8 cellular contexts compared by ENCODE assay signal in genomic region chr2:106269591-106270291, GRCh38.
A peak's percentile ranks its signal among the peaks of the same experiment; 100 is the strongest.
DNase-seq lines count a peak whose midpoint lies in the region; ATAC-seq, FAIRE-seq and TF ChIP-seq lines count a peak whose summit lies in the region.

No MANE protein-coding gene starts in this region.

- no peak for TF ChIP-seq CTCF in activated CD8-positive, alpha-beta T cell treated with anti-CD3 and anti-CD28 coated beads for 36 hours (IDR thresholded peaks at IDR 0.05)
- TF ChIP-seq CTCF in foreskin keratinocyte (conservative IDR thresholded peaks at IDR 0.05) (no peak), D721Med (IDR thresholded peaks at IDR 0.05; ENCODE audit: insufficient read depth, missing control alignments) (no peak)

- H3K36me3 Mint-ChIP-seq in activated CD8-positive, alpha-beta T cell treated with anti-CD3 and anti-CD28 coated beads for 36 hours (ENCODE audit: low read depth) = no peaks in the 10 kb centered on the region

- peaks cover 8% of the 10 kb centered on the region for H3K27me3 Mint-ChIP-seq in activated CD8-positive, alpha-beta T cell treated with anti-CD3 and anti-CD28 coated beads for 36 hours

- ATAC-seq in activated CD8-positive, alpha-beta T cell treated with anti-CD3 and anti-CD28 coated beads for 36 hours = peak; percentile 76
- ATAC-seq in foreskin keratinocyte (peak; percentile 74), sciatic nerve (peak; percentile 90)

- intact Hi-C loops in activated CD8-positive, alpha-beta T cell treated with anti-CD3 and anti-CD28 coated beads for 36 hours (cut with micrococcal nuclease) = no loop called here
- intact Hi-C loops in sciatic nerve (cut with DNase I) = no loop called here

- no peaks in the 10 kb centered on the region for H3K9me3 Mint-ChIP-seq in activated CD8-positive, alpha-beta T cell treated with anti-CD3 and anti-CD28 coated beads for 36 hours

- no peak overlapping the region for H3K27ac ChIP-seq in foreskin keratinocyte

- peak overlapping the region; percentile 71 for H3K4me3 Mint-ChIP-seq in activated CD8-positive, alpha-beta T cell treated with anti-CD3 and anti-CD28 coated beads for 36 hours

- CTCF ChIA-PET in activated CD8-positive, alpha-beta T cell treated with anti-CD3 and anti-CD28 coated beads for 36 hours (lab: Charles Lee) = no interaction called here

- H3K27ac Mint-ChIP-seq in activated CD8-positive, alpha-beta T cell treated with anti-CD3 and anti-CD28 coated beads for 36 hours = no peak overlapping the region

- H3K27me3 ChIP-seq in foreskin keratinocyte = peaks cover 2% of the 10 kb centered on the region

- POLR2A ChIA-PET in activated CD8-positive, alpha-beta T cell treated with anti-CD3 and anti-CD28 coated beads for 36 hours (lab: Charles Lee) = no interaction called here

- DNase-seq in activated gamma-delta T cell treated with Interleukin-2 at 50 U/mL for 16 hours = peak; percentile 27
- no peak for DNase-seq in activated gamma-delta T cell (lab: John Stamatoyannopoulos, UW)
- peak; percentile 14 for DNase-seq in MV-4-11 (lab: John Stamatoyannopoulos, UW)
- DNase-seq in activated CD8-positive, alpha-beta T cell treated with anti-CD3 and anti-CD28 coated beads for 36 hours = peak; percentile 61
- no peak for DNase-seq in foreskin keratinocyte
- DNase-seq in sciatic nerve (ENCODE audit: low spot score) = peak; percentile 59
- no peak for DNase-seq in D721Med (ENCODE audit: insufficient read length, low spot score)
- DNase-seq in cerebellum (ENCODE audit: low spot score) = no peak

- H3K4me1 Mint-ChIP-seq in activated CD8-positive, alpha-beta T cell treated with anti-CD3 and anti-CD28 coated beads for 36 hours (ENCODE audit: low read depth) = peaks cover 20% of the 10 kb centered on the region

- H3K4me1 ChIP-seq in foreskin keratinocyte = no peaks in the 10 kb centered on the region

- no peak for FAIRE-seq in D721Med (lab: Jason Lieb, UNC)

Comparison
In these comparisons a context has a peak if more than half of its experiments do, and no peak if none do; other contexts are left out.
1. DNase-seq: peak in activated gamma-delta T cell treated with Interleukin-2 at 50 U/mL for 16 hours (single experiment), MV-4-11 (single experiment), activated CD8-positive, alpha-beta T cell treated with anti-CD3 and anti-CD28 coated beads for 36 hours (single experiment) and sciatic nerve (single experiment); none in activated gamma-delta T cell (single experiment), foreskin keratinocyte (0 of 2), D721Med (single experiment) and cerebellum (single experiment).
2. Peak in every context shown above with its lines, with median percentiles within 50 percentile points of each other: ATAC-seq.